Comparison of ENCODE assay signal across 8 cellular contexts in genomic region chr3:12483364-12483763, GRCh38. TPM values are rescaled to one million over a fixed set of nuclear protein-coding genes. Genes with fewer than 3 reads are reported as not detected.
DNase-seq lines count a peak whose midpoint lies in the region; ATAC-seq and TF ChIP-seq lines count a peak whose summit lies in the region.

No MANE protein-coding gene starts in this region.

- H3K4me3 ChIP-seq in CD8-positive, alpha-beta memory T cell (ENCODE audit: low read length), result peak overlapping the region; percentile 90

- peaks cover 0 to 14% (median 0%) of the 10 kb centered on the region in 3 donors for H3K36me3 Mint-ChIP-seq in CD8-positive, alpha-beta memory T cell
- peaks cover 19% of the 10 kb centered on the region for H3K36me3 Mint-ChIP-seq in MCF 10A (ENCODE audit: insufficient read depth, unreplicated experiment)
- H3K36me3 Mint-ChIP-seq in naive B cell, result no peaks in the 10 kb centered on the region

- peak overlapping the region; percentile 85 for H3K27ac ChIP-seq in CD8-positive, alpha-beta memory T cell (ENCODE audit: low read depth, low read length)
- peak overlapping the region; percentile 63 for H3K27ac ChIP-seq in KOPT-K1 (ENCODE audit: low read depth, low read length, poor library complexity, severe bottlenecking)

- no peak for DNase-seq in CD8-positive, alpha-beta memory T cell
- DNase-seq in MCF 10A (ENCODE audit: unreplicated experiment) (peak; percentile 12), naive B cell (no peak), NK-92 (lab: John Stamatoyannopoulos, UW; ENCODE audit: unreplicated experiment) (no peak), AG08395 (ENCODE audit: low spot score) (no peak)
- no peak for DNase-seq in stimulated activated CD4-positive, alpha-beta T cell treated with anti-CD3 and anti-CD28 coated beads, Interleukin-15, amount 100 ng/mL, for 24 hours

- no peaks in the 10 kb centered on the region for H3K9me3 ChIP-seq in CD8-positive, alpha-beta memory T cell (ENCODE audit: low read length)
- no peaks in the 10 kb centered on the region for H3K9me3 ChIP-seq in KOPT-K1 (ENCODE audit: insufficient read depth, low read length, poor library complexity, severe bottlenecking)

- H3K4me1 ChIP-seq in CD8-positive, alpha-beta memory T cell (ENCODE audit: insufficient read depth, low read length), result peaks cover 22% of the 10 kb centered on the region

- H3K27ac Mint-ChIP-seq in CD8-positive, alpha-beta memory T cell, result peak overlapping the region; percentile 93 to 100 (median 98)
- H3K27ac Mint-ChIP-seq in MCF 10A (ENCODE audit: low read depth, unreplicated experiment) (peak overlapping the region; percentile 84), naive B cell (peak overlapping the region in 5 of 6 donors; percentile 89 to 97 (median 94))

- intact Hi-C loops in MCF 10A (cut with micrococcal nuclease), result no loop called here

- no peaks in the 10 kb centered on the region for H3K36me3 ChIP-seq in CD8-positive, alpha-beta memory T cell (ENCODE audit: insufficient read depth, low read length)
- H3K36me3 ChIP-seq in KOPT-K1 (ENCODE audit: insufficient read depth, low read length), result no peaks in the 10 kb centered on the region

- no peaks in the 10 kb centered on the region for H3K27me3 Mint-ChIP-seq in CD8-positive, alpha-beta memory T cell
- H3K27me3 Mint-ChIP-seq in MCF 10A (ENCODE audit: insufficient read depth, unreplicated experiment) (no peaks in the 10 kb centered on the region), naive B cell (no peaks in the 10 kb centered on the region)

- POLR2A ChIA-PET in CD8-positive, alpha-beta memory T cell (lab: Charles Lee), result no interaction called here
- POLR2A ChIA-PET in MCF 10A (lab: Yijun Ruan, JAX), result interaction anchor here (0.6 to 4.2 kb wide), 13 partner anchors 12 to 637 kb away, joined by 3 to 71 read pairs (median 6); partner anchors contain the start of genes MKRN2 and TAMM41

- CTCF ChIA-PET in CD8-positive, alpha-beta memory T cell (lab: Charles Lee), result interaction anchor here (2.1 kb wide), 1 partner anchor 348 kb away, joined by 9 read pairs; no protein-coding TSS in a partner anchor
- CTCF ChIA-PET in MCF 10A (lab: Yijun Ruan, JAX), result interaction anchor here (0.7 to 10.0 kb wide), 11 partner anchors 23 to 405 kb away, joined by 3 to 156 read pairs (median 4); no protein-coding TSS in a partner anchor

- no peaks in the 10 kb centered on the region for H3K27me3 ChIP-seq in CD8-positive, alpha-beta memory T cell (ENCODE audit: insufficient read depth, low read length, poor library complexity, severe bottlenecking)

- ATAC-seq in naive B cell (ENCODE audit: low read depth in 2 of 2) (no peak), HG02642 (IDR thresholded peaks at IDR 0.05; ENCODE audit: poor library complexity, unreplicated experiment) (no peak)

- peak overlapping the region; percentile 92 to 96 (median 95) for H3K4me3 Mint-ChIP-seq in CD8-positive, alpha-beta memory T cell
- peak overlapping the region; percentile 92 for H3K4me3 Mint-ChIP-seq in MCF 10A (ENCODE audit: unreplicated experiment)
- peak overlapping the region; percentile 85 to 98 (median 95) for H3K4me3 Mint-ChIP-seq in naive B cell

- TF ChIP-seq CTCF in MCF 10A (IDR thresholded peaks at IDR 0.05; ENCODE audit: unreplicated experiment), result no peak

- peaks cover 34 to 42% (median 39%) of the 10 kb centered on the region in 3 donors for H3K4me1 Mint-ChIP-seq in CD8-positive, alpha-beta memory T cell
- H3K4me1 Mint-ChIP-seq in MCF 10A (ENCODE audit: insufficient read depth, unreplicated experiment) (peaks cover 15% of the 10 kb centered on the region), naive B cell (peaks cover 28 to 34% (median 31%) of the 10 kb centered on the region in 3 donors)

- BruUV-seq in MCF 10A (replicated peaks; lab: Mats Ljungman, UMichigan), result no TSS peak

- H3K9me3 Mint-ChIP-seq in CD8-positive, alpha-beta memory T cell, result no peaks in the 10 kb centered on the region
- H3K9me3 Mint-ChIP-seq in MCF 10A (ENCODE audit: unreplicated experiment), result no peaks in the 10 kb centered on the region
- H3K9me3 Mint-ChIP-seq in naive B cell, result no peaks in the 10 kb centered on the region

RNA-seq across cellular contexts. Expression of gene TSEN2, which starts 0.9 kb away (rescaled TPM):
- 10 to 100 TPM; 29.8 to 30.3 TPM for total RNA-seq in CD8-positive, alpha-beta memory T cell
- 13.1 TPM for polyA plus RNA-seq in CD8-positive, alpha-beta memory T cell
- total RNA-seq in MCF 10A (2022), result 24.5 and 32.3 TPM in 2 replicates
- 10 to 100 TPM in 3 of 6 donors, 1 to 10 TPM in 3; 6.6 to 16.1 (median 11.4) TPM for polyA plus RNA-seq in naive B cell (ENCODE audit: low read depth in 6 of 6)
